In the genomic region with DNA sequence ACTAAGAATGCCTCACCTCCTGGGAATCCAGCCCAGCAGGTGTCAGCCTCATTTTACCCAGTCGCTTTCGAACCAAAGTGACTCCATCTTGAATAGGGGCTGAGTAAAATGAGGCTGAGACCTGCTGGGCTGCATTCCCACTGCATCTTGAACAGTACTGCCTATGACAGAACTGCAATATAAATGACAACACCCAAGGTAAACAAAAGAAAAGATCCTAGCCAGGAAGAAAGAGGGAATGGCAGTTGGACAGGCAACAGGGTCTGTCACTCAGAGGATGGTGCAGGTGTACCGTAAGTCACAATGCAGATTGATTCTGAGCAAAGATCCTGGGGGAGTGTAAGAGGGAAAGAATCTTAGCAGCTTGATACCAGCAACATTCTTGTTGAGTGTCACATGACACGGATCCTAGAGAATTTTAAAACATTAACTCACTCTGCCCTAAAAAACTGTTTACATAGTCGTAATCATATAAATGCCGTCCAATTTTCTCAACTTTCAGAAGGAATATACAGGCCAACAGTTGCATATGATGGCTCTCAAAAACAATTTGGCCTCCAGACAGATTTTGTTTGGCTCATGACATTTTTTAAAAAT, we compare ENCODE assay signal across 1 cellular context.
A peak's percentile ranks its signal among the peaks of the same experiment; 100 is the strongest.
TF ChIP-seq lines count a peak whose summit lies in the region.

No MANE protein-coding gene starts in this region.

TF ChIP-seq in IMR-90, 13 proteins besides CTCF, POLR2A, EP300 and RAD21:
- TF ChIP-seq, protein P1, sequence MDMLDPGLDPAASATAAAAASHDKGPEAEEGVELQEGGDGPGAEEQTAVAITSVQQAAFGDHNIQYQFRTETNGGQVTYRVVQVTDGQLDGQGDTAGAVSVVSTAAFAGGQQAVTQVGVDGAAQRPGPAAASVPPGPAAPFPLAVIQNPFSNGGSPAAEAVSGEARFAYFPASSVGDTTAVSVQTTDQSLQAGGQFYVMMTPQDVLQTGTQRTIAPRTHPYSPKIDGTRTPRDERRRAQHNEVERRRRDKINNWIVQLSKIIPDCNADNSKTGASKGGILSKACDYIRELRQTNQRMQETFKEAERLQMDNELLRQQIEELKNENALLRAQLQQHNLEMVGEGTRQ (IDR thresholded peaks at IDR 0.05; ENCODE audit: low read depth, low read length), result peak; percentile 78
- no peak for TF ChIP-seq NFE2L2 (IDR thresholded peaks at IDR 0.05; ENCODE audit: low read depth, low read length)
- TF ChIP-seq ELK1 (IDR thresholded peaks at IDR 0.05; ENCODE audit: borderline replicate concordance, low read depth, low read length), result no peak
- no peak for TF ChIP-seq MAZ (IDR thresholded peaks at IDR 0.05; ENCODE audit: borderline replicate concordance, low read depth, low read length)
- TF ChIP-seq MAFK (IDR thresholded peaks at IDR 0.05; ENCODE audit: low read depth, low read length), result no peak
- no peak for TF ChIP-seq SMC3 (IDR thresholded peaks at IDR 0.05; ENCODE audit: low read depth, low read length)
- TF ChIP-seq FOS (IDR thresholded peaks at IDR 0.05; ENCODE audit: low read depth, low read length), result no peak
TF ChIP-seq in IMR-90: peak in this region for 1.
